In the genomic region with DNA sequence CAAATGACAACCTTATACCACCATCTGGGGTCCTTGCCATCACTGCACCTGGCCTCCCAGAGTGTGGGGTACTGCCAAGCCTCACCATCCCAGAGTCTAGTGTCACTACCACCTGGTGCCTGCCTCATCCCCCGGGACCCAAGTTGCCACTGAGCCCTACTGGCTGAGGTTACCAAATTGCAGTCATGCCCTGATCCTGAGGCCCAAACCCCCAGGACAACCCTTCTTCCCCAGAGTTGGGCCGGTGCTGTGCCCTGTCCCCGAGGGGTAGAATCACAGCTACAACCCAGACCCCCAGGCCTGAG, we compare ENCODE assay signal across 5 cellular contexts.
"Had no signal": no experiment of that assay in that cellular context is flagged by ENCODE, and none has a peak within 500 bp of the region (broad histone marks: within the 10 kb centered on the region; RNA-seq: fewer than 3 reads in every experiment).

No MANE protein-coding gene starts in this region.

- H2AFZ ChIP-seq: GM23248 had no signal

- H3K27ac ChIP-seq: GM23248, HL-60 had no signal

- DNase-seq: GM23248, GOT3, HFFc6 had no signal

- H3K4me1 ChIP-seq: HAP-1 had no signal

- H3K36me3 ChIP-seq: HAP-1 had no signal

- H3K9me3 ChIP-seq: HAP-1 had no signal

- H3K4me3 ChIP-seq: GM23248, HAP-1 had no signal
